ENCODE assay signal across 18 cellular contexts in the genomic region with DNA sequence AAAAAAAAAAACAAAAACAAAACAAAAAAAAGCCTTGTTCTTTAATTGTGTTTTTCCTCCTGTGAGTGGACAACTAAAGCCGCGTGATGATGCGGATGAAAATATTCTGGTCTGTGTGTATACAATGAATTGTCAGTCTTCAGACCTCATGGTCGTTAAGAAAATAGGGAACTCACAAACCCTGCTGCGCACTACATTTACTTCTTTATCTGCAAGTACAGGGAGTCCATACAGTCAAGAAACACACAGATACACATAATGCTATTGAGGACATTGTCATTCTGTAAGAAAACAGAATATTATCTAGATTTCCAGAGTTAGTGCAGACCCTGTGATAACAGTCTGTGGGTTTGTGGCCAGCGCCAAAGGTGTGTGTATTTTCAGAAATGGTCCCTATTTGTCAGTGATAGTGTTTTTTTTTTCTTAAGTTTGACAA. TPM values are rescaled to one million over a fixed set of nuclear protein-coding genes. Genes with fewer than 3 reads are reported as not detected.
DNase-seq lines count a peak whose midpoint lies in the region; ATAC-seq and TF ChIP-seq lines count a peak whose summit lies in the region.
"Had no signal": no experiment of that assay in that cellular context is flagged by ENCODE, and none has a peak within 500 bp of the region (broad histone marks: within the 10 kb centered on the region; RNA-seq: fewer than 3 reads in every experiment).

No MANE protein-coding gene starts in this region.

- peaks cover 97% of the 10 kb centered on the region for H3K4me1 ChIP-seq in CD8-positive, alpha-beta memory T cell (ENCODE audit: insufficient read depth, low read length)
- no peaks in the 10 kb centered on the region for H3K4me1 ChIP-seq in MM.1S (ENCODE audit: low read length)
- no peaks in the 10 kb centered on the region for H3K4me1 ChIP-seq in Caco-2
- H3K4me1 ChIP-seq: colonic mucosa had no signal

- no peak overlapping the region for H3K9ac ChIP-seq in MM.1S (ENCODE audit: low read length)

- no peak for ATAC-seq in T-helper 17 cell
- no peak for ATAC-seq in stimulated activated naive CD8-positive, alpha-beta T cell treated with anti-CD3 and anti-CD28 coated beads, Interleukin-15, Interleukin-2, amounts not matched to agents 100 U/mL and 50 U/mL, for 24 hours

- POLR2A ChIA-PET in CD8-positive, alpha-beta memory T cell (lab: Charles Lee) = no interaction called here
- POLR2A ChIA-PET in Caco-2 (lab: Charles Lee) = no interaction called here

- no peaks in the 10 kb centered on the region for H3K36me3 ChIP-seq in CD8-positive, alpha-beta memory T cell (ENCODE audit: insufficient read depth, low read length)
- H3K36me3 ChIP-seq in MM.1S (replicated peaks; ENCODE audit: insufficient read depth, low read length) = no peaks in the 10 kb centered on the region
- no peaks in the 10 kb centered on the region; the same call in 1 of the 2 replicates for H3K36me3 ChIP-seq in Caco-2 (ENCODE audit: control insufficient read depth, insufficient read depth, low read length)
- H3K36me3 ChIP-seq: colonic mucosa had no signal

- no peak for TF ChIP-seq CTCF in MM.1S (IDR thresholded peaks at IDR 0.05; ENCODE audit: low read length)
- no peak for TF ChIP-seq CTCF in Caco-2 (IDR thresholded peaks at IDR 0.05; ENCODE audit: insufficient read depth in 1 of 2, low read depth in 1 of 2, low read length in 1 of 2, severe bottlenecking in 1 of 2, unreplicated experiment in 1 of 2)
- TF ChIP-seq CTCF in osteocyte (IDR thresholded peaks at IDR 0.05) = no peak

- H3K36me3 Mint-ChIP-seq in CD8-positive, alpha-beta memory T cell = peaks cover 0 to 31% (median 17%) of the 10 kb centered on the region in 3 donors
- H3K36me3 Mint-ChIP-seq in T-helper 17 cell (ENCODE audit: low read depth) (peaks cover 3% of the 10 kb centered on the region), Caco-2 (ENCODE audit: insufficient read depth, unreplicated experiment) (peaks cover 5% of the 10 kb centered on the region), osteocyte (ENCODE audit: unreplicated experiment) (peaks cover 31% of the 10 kb centered on the region)

- H3K9me2 ChIP-seq in MM.1S (replicated peaks; ENCODE audit: insufficient read depth, low read length) = no peaks in the 10 kb centered on the region

- no peaks in the 10 kb centered on the region for H3K9me3 Mint-ChIP-seq in CD8-positive, alpha-beta memory T cell
- no peaks in the 10 kb centered on the region for H3K9me3 Mint-ChIP-seq in Caco-2 (ENCODE audit: unreplicated experiment)
- H3K9me3 Mint-ChIP-seq in osteocyte (ENCODE audit: unreplicated experiment) = no peaks in the 10 kb centered on the region

- H3K4me1 Mint-ChIP-seq in CD8-positive, alpha-beta memory T cell = peaks cover 91 to 100% (median 100%) of the 10 kb centered on the region in 3 donors
- H3K4me1 Mint-ChIP-seq in T-helper 17 cell = peaks cover 58% of the 10 kb centered on the region
- peaks cover 9% of the 10 kb centered on the region for H3K4me1 Mint-ChIP-seq in Caco-2 (ENCODE audit: low read depth, unreplicated experiment)
- H3K4me1 Mint-ChIP-seq in osteocyte (ENCODE audit: unreplicated experiment) = peaks cover 5% of the 10 kb centered on the region

- no peak overlapping the region for H3K4me3 ChIP-seq in CD8-positive, alpha-beta memory T cell (ENCODE audit: low read length)
- no peak overlapping the region for H3K4me3 ChIP-seq in MM.1S (ENCODE audit: low read length)
- no peak overlapping the region for H3K4me3 ChIP-seq in Caco-2 (ENCODE audit: low read depth, low read length)
- H3K4me3 ChIP-seq: colonic mucosa had no signal

- intact Hi-C loops in Caco-2 (cut with micrococcal nuclease; ENCODE audit: unreplicated experiment) = no loop called here

- H3K27ac ChIP-seq in CD8-positive, alpha-beta memory T cell (ENCODE audit: low read depth, low read length) = no peak overlapping the region
- no peak overlapping the region for H3K27ac ChIP-seq in MM.1S (ENCODE audit: low read length)
- H3K27ac ChIP-seq: colonic mucosa, epithelial cell of prostate had no signal

- no peak for TF ChIP-seq POLR2A in erythroblast (IDR thresholded peaks at IDR 0.05; ENCODE audit: low read length)

- H3K27ac Mint-ChIP-seq in CD8-positive, alpha-beta memory T cell = peak overlapping the region; percentile 29 to 96 (median 60)
- H3K27ac Mint-ChIP-seq in T-helper 17 cell (peak overlapping the region; percentile 97), Caco-2 (ENCODE audit: unreplicated experiment) (no peak overlapping the region), osteocyte (ENCODE audit: unreplicated experiment) (no peak overlapping the region)

- H3K79me2 ChIP-seq in MM.1S (ENCODE audit: low read length) = no peaks in the 10 kb centered on the region

- H4K20me1 ChIP-seq in MM.1S (ENCODE audit: insufficient read depth, low read length) = no peaks in the 10 kb centered on the region

- no TSS peak for BruUV-seq in Caco-2 (replicated peaks; lab: Mats Ljungman, UMichigan)

- peak; percentile 50 for DNase-seq in Ammon's horn (ENCODE audit: low spot score)
- no peak for DNase-seq in CD8-positive, alpha-beta memory T cell
- no peak for DNase-seq in T-helper 17 cell
- peak; percentile 62 to 91 for DNase-seq in erythroblast (lab: John Stamatoyannopoulos, UW)
- DNase-seq in MM.1S = no peak
- DNase-seq in Caco-2 = no peak
- DNase-seq in osteocyte (ENCODE audit: extremely low spot score, unreplicated experiment) = no peak
- no peak for DNase-seq in stimulated activated naive CD8-positive, alpha-beta T cell treated with anti-CD3 and anti-CD28 coated beads, Interleukin-15, Interleukin-2, amounts not matched to agents 100 U/mL and 50 U/mL, for 24 hours
- DNase-seq: activated CD4-positive, CD25-positive, alpha-beta regulatory T cell; activated naive CD4-positive, alpha-beta T cell; colonic mucosa; DMS 273 treated with DMSO at 0.1 percent for 48 hours; KG1; NCI-H1417 treated with DMSO at 0.1 percent for 48 hours; NCI-H2171; NCI-H748 treated with DMSO at 0.1 percent for 48 hours; stimulated activated CD4-positive, alpha-beta T cell treated with anti-CD3 and anti-CD28 coated beads, Interleukin-4, amount 100 ng/mL, for 1 hour had no signal

- no peaks in the 10 kb centered on the region for H3F3A ChIP-seq in MM.1S (ENCODE audit: insufficient read depth, low read length)

- H3K27me3 Mint-ChIP-seq in CD8-positive, alpha-beta memory T cell = no peaks in the 10 kb centered on the region
- no peaks in the 10 kb centered on the region for H3K27me3 Mint-ChIP-seq in T-helper 17 cell
- H3K27me3 Mint-ChIP-seq in Caco-2 (ENCODE audit: insufficient read depth, unreplicated experiment) = no peaks in the 10 kb centered on the region
- H3K27me3 Mint-ChIP-seq in osteocyte (ENCODE audit: unreplicated experiment) = no peaks in the 10 kb centered on the region

- H3K4me2 ChIP-seq in MM.1S (ENCODE audit: low read depth, low read length) = no peak overlapping the region

- H3K9me3 ChIP-seq in CD8-positive, alpha-beta memory T cell (ENCODE audit: low read length) = no peaks in the 10 kb centered on the region
- H3K9me3 ChIP-seq in T-helper 17 cell (ENCODE audit: control insufficient read depth, low read length, poor library complexity, severe bottlenecking) (no peaks in the 10 kb centered on the region), MM.1S (replicated peaks; ENCODE audit: insufficient read depth, low read length) (no peaks in the 10 kb centered on the region), Caco-2 (no peaks in the 10 kb centered on the region)
- H3K9me3 ChIP-seq: colonic mucosa had no signal

- no peaks in the 10 kb centered on the region for H3K27me3 ChIP-seq in CD8-positive, alpha-beta memory T cell (ENCODE audit: insufficient read depth, low read length, poor library complexity, severe bottlenecking)
- no peaks in the 10 kb centered on the region for H3K27me3 ChIP-seq in MM.1S (replicated peaks; ENCODE audit: insufficient read depth, low read length)
- H3K27me3 ChIP-seq in Caco-2 (replicated peaks; ENCODE audit: control insufficient read depth, insufficient read depth, low read length) = no peaks in the 10 kb centered on the region
- H3K27me3 ChIP-seq: colonic mucosa had no signal

- no peak overlapping the region for H2AFZ ChIP-seq in MM.1S (ENCODE audit: low read length)

- CTCF ChIA-PET in CD8-positive, alpha-beta memory T cell (lab: Charles Lee) = interaction anchor here (1.4 kb wide), 1 partner anchor 16 kb away, joined by 3 read pairs; no protein-coding TSS in a partner anchor
- CTCF ChIA-PET in Caco-2 (lab: Charles Lee) = no interaction called here

- no peak overlapping the region for H3K4me3 Mint-ChIP-seq in CD8-positive, alpha-beta memory T cell
- H3K4me3 Mint-ChIP-seq in T-helper 17 cell = no peak overlapping the region
- H3K4me3 Mint-ChIP-seq in Caco-2 (ENCODE audit: unreplicated experiment) = no peak overlapping the region
- H3K4me3 Mint-ChIP-seq in osteocyte (ENCODE audit: unreplicated experiment) = no peak overlapping the region

RNA-seq across cellular contexts. Expression of a gene that starts 17.3 kb away (rescaled TPM):
- total RNA-seq in CD8-positive, alpha-beta memory T cell = 100 to 1,000 TPM; 151 to 154 TPM
- polyA plus RNA-seq in CD8-positive, alpha-beta memory T cell = 90.0 TPM
- total RNA-seq in T-helper 17 cell (10 to 100 TPM; 59.2 to 67.5 TPM), Caco-2 (2022) (120 and 123 TPM in 2 replicates), osteocyte (74.1 and 75.0 TPM in 2 replicates)

RNA-seq across cellular contexts. Expression of a gene that starts 41.4 kb away (rescaled TPM):
- 10 to 100 TPM; 40.0 to 42.2 TPM for total RNA-seq in CD8-positive, alpha-beta memory T cell
- polyA plus RNA-seq in CD8-positive, alpha-beta memory T cell = 50.4 TPM
- 10 to 100 TPM; 56.7 to 79.4 TPM for total RNA-seq in T-helper 17 cell
- total RNA-seq in Caco-2 (2022) = 51.4 and 56.5 TPM in 2 replicates
- total RNA-seq in osteocyte = 69.8 and 81.6 TPM in 2 replicates

Comparison
In these comparisons a context has a peak if more than half of its experiments do, and no peak if none do; other contexts are left out.
1. DNase-seq: peak in Ammon's horn (single experiment) and erythroblast (2 of 2); none in CD8-positive, alpha-beta memory T cell (0 of 5), T-helper 17 cell (0 of 3), MM.1S (single experiment), Caco-2 (0 of 2), osteocyte (single experiment) and stimulated activated naive CD8-positive, alpha-beta T cell treated with anti-CD3 and anti-CD28 coated beads, Interleukin-15, Interleukin-2, amounts not matched to agents 100 U/mL and 50 U/mL, for 24 hours (single experiment).
2. H3K27ac Mint-ChIP-seq: peak in CD8-positive, alpha-beta memory T cell (8 of 8) and T-helper 17 cell (single experiment); none in Caco-2 (single experiment) and osteocyte (single experiment).